2 cellular contexts compared by ENCODE assay signal in the genomic region with DNA sequence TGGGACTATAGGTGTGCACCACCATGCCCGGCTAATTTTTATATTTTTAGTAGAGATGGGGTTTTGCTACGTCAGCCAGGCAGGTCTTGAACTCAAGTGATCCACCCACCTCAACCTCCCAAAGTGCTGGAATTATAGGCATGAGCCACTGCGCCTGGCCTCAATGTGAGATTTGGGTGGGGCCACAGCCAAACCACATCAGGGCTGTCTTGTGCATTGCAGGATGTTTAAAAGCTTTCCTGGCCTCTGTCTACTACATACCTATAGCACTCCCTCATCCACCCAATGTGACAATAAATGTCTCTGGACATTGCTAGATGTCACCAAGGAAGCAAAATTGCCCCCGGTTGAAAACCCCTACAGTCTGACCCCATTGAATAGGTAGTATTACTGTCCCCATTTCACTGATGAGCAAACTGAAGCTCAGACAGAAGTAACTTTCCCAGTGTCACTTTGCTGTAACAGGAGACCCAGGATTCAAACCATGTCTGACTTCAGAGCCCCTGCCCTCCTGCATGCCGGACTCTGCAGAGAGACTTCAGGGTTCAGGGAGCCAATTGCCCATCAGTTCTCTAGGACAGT.
TF ChIP-seq lines count a peak whose summit lies in the region.

No MANE protein-coding gene starts in this region.

TF ChIP-seq in GM12878, 131 proteins besides CTCF, POLR2A, EP300 and RAD21:
- no peak for TF ChIP-seq MTA2 (IDR thresholded peaks at IDR 0.05; ENCODE audit: low read depth)
- no peak for TF ChIP-seq BCL11A (IDR thresholded peaks at IDR 0.05; ENCODE audit: low read depth, low read length)
- no peak for TF ChIP-seq SIN3A (IDR thresholded peaks at IDR 0.05; ENCODE audit: low read depth, low read length)
- no peak for TF ChIP-seq SMAD5 (IDR thresholded peaks at IDR 0.05; ENCODE audit: low read depth)
- TF ChIP-seq WRNIP1 (IDR thresholded peaks at IDR 0.05; ENCODE audit: borderline replicate concordance, low read depth, low read length) = no peak
- TF ChIP-seq, protein P1, sequence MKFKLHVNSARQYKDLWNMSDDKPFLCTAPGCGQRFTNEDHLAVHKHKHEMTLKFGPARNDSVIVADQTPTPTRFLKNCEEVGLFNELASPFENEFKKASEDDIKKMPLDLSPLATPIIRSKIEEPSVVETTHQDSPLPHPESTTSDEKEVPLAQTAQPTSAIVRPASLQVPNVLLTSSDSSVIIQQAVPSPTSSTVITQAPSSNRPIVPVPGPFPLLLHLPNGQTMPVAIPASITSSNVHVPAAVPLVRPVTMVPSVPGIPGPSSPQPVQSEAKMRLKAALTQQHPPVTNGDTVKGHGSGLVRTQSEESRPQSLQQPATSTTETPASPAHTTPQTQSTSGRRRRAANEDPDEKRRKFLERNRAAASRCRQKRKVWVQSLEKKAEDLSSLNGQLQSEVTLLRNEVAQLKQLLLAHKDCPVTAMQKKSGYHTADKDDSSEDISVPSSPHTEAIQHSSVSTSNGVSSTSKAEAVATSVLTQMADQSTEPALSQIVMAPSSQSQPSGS (IDR thresholded peaks at IDR 0.05; ENCODE audit: low read length) = no peak
- TF ChIP-seq SIX5 (IDR thresholded peaks at IDR 0.05; ENCODE audit: low read depth, low read length, severe bottlenecking) = no peak
- TF ChIP-seq CHD1 (IDR thresholded peaks at IDR 0.05; ENCODE audit: low read depth, low read length) = no peak
- TF ChIP-seq, protein P2, sequence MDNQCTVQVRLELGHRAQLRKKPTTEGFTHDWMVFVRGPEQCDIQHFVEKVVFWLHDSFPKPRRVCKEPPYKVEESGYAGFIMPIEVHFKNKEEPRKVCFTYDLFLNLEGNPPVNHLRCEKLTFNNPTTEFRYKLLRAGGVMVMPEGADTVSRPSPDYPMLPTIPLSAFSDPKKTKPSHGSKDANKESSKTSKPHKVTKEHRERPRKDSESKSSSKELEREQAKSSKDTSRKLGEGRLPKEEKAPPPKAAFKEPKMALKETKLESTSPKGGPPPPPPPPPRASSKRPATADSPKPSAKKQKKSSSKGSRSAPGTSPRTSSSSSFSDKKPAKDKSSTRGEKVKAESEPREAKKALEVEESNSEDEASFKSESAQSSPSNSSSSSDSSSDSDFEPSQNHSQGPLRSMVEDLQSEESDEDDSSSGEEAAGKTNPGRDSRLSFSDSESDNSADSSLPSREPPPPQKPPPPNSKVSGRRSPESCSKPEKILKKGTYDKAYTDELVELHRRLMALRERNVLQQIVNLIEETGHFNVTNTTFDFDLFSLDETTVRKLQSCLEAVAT (IDR thresholded peaks at IDR 0.05) = no peak
- TF ChIP-seq SUZ12 (IDR thresholded peaks at IDR 0.05; ENCODE audit: unreplicated experiment) = no peak
- TF ChIP-seq EGR1 (IDR thresholded peaks at IDR 0.05; ENCODE audit: borderline replicate concordance in 1 of 2, low read depth in 2 of 2, low read length in 2 of 2) = no peak
- no peak for TF ChIP-seq ZNF622 (IDR thresholded peaks at IDR 0.05)
- TF ChIP-seq RUNX3 (IDR thresholded peaks at IDR 0.05; ENCODE audit: low read length) = no peak
- no peak for TF ChIP-seq CREM (IDR thresholded peaks at IDR 0.05; ENCODE audit: low read depth)
- no peak for TF ChIP-seq BHLHE40 (IDR thresholded peaks at IDR 0.05; ENCODE audit: borderline replicate concordance in 1 of 2, low read depth in 2 of 2, low read length in 1 of 2)
- no peak for TF ChIP-seq CHD4 (IDR thresholded peaks at IDR 0.05)
- no peak for TF ChIP-seq CBX5 (IDR thresholded peaks at IDR 0.05; ENCODE audit: low read depth)
- no peak for TF ChIP-seq TCF3 (IDR thresholded peaks at IDR 0.05; ENCODE audit: borderline replicate concordance, insufficient read depth, low read depth, low read length)

TF ChIP-seq in GM23338, 12 proteins besides CTCF, POLR2A, EP300 and RAD21:
- TF ChIP-seq CREB1 (CRISPR knock-in tag; IDR thresholded peaks at IDR 0.05; ENCODE audit: low read depth) (no peak), EZH2phosphoT487 (IDR thresholded peaks at IDR 0.05; ENCODE audit: unreplicated experiment) (no peak), STAT1 (IDR thresholded peaks at IDR 0.05; ENCODE audit: unreplicated experiment) (no peak), ZNF331 (CRISPR knock-in tag; IDR thresholded peaks at IDR 0.05; ENCODE audit: low read depth) (no peak)
- TF ChIP-seq, protein P3, sequence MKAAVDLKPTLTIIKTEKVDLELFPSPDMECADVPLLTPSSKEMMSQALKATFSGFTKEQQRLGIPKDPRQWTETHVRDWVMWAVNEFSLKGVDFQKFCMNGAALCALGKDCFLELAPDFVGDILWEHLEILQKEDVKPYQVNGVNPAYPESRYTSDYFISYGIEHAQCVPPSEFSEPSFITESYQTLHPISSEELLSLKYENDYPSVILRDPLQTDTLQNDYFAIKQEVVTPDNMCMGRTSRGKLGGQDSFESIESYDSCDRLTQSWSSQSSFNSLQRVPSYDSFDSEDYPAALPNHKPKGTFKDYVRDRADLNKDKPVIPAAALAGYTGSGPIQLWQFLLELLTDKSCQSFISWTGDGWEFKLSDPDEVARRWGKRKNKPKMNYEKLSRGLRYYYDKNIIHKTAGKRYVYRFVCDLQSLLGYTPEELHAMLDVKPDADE (IDR thresholded peaks at IDR 0.05) = no peak
